ENCODE assay signal across 9 cellular contexts in the genomic region with DNA sequence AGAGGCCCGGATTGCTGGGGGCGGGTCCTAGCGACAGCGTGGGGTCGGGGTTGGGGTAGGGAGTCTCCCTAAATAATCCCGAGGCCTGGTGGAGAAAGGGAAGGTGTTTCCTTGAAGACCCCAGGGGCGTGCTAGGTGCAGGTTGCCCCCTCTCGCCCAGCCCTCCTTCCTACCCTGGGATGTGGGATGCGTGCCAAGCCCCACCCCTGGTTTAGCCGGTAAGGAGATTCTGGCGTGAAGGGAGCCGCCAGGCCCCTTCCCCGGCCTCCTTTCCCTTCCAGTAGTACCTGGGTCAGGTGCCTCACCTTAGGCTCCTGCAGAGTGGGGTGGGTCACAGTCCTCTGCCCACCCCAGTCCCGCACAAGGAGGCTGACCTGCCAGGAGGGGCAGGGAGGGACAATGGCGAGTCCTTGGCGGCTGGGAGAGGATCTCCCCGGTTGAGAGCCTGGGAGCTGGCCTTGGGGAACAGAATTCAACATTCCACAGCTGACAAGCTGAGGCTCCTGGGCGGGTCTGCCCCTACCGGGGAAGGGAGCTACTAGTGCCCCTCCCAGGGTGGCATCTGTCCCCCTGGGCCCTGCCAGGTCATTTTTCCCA. TPM values are rescaled to one million over a fixed set of nuclear protein-coding genes. Genes with fewer than 3 reads are reported as not detected.
DNase-seq lines count a peak whose midpoint lies in the region; ATAC-seq and TF ChIP-seq lines count a peak whose summit lies in the region.
"Had no signal": no experiment of that assay in that cellular context is flagged by ENCODE, and none has a peak within 500 bp of the region (broad histone marks: within the 10 kb centered on the region; RNA-seq: fewer than 3 reads in every experiment).

No MANE protein-coding gene starts in this region.

- H2AFZ ChIP-seq in neuronal stem cell (ENCODE audit: low read length): peak overlapping the region; percentile 96

- H2BK12ac ChIP-seq in neuronal stem cell (ENCODE audit: low read length): no peak overlapping the region

- ATAC-seq in HG02798 (IDR thresholded peaks at IDR 0.05; ENCODE audit: poor library complexity, unreplicated experiment): no peak

- no peak overlapping the region for H2BK120ac ChIP-seq in neuronal stem cell (ENCODE audit: low read depth, low read length)

- peak overlapping the region; percentile 96 for H3K18ac ChIP-seq in neuronal stem cell (ENCODE audit: low read length)

- H3K4ac ChIP-seq in neuronal stem cell (ENCODE audit: low read length): no peak overlapping the region

- no peak overlapping the region for H3K14ac ChIP-seq in neuronal stem cell (ENCODE audit: low read length)

- CTCF ChIA-PET in AG04450 (lab: Charles Lee): interaction anchor here (0.8 to 7.2 kb wide), 5 partner anchors 10 to 200 kb away, joined by 3 to 112 read pairs (median 6); no protein-coding TSS in a partner anchor

- H4K91ac ChIP-seq in neuronal stem cell (ENCODE audit: low read depth, low read length, poor library complexity): no peak overlapping the region

- peak overlapping the region; percentile 52 for H3K23ac ChIP-seq in neuronal stem cell (ENCODE audit: low read depth, low read length, poor library complexity)

- peaks cover 6% of the 10 kb centered on the region for H3K79me1 ChIP-seq in neuronal stem cell (ENCODE audit: low read depth, low read length)

- peak overlapping the region; percentile 100 for H3K4me2 ChIP-seq in neuronal stem cell (ENCODE audit: insufficient read depth, low read length, poor library complexity, severe bottlenecking)

- POLR2A ChIA-PET in AG04450 (lab: Yijun Ruan, JAX): interaction anchor here (2.0 kb wide), 1 partner anchor 13 kb away, joined by 7 read pairs; no protein-coding TSS in a partner anchor

- no peak overlapping the region for H4K8ac ChIP-seq in neuronal stem cell (ENCODE audit: low read depth, low read length)

- peak overlapping the region; percentile 86 for H2BK15ac ChIP-seq in neuronal stem cell (ENCODE audit: low read length)

- peak overlapping the region; percentile 11 for H3K27ac ChIP-seq in AG04450 (ENCODE audit: low read depth, low read length)
- H3K27ac ChIP-seq in WERI-Rb-1: peak overlapping the region; percentile 83
- H3K27ac ChIP-seq in neuronal stem cell (replicated peaks; ENCODE audit: low read length): no peak overlapping the region

- H3K4me3 ChIP-seq in AG04450 (ENCODE audit: low read depth, low read length) (peak overlapping the region; percentile 86), H7 (ENCODE audit: insufficient read depth, low read depth, low read length) (peak overlapping the region; percentile 75), WERI-Rb-1 (ENCODE audit: low read depth, low read length) (peak overlapping the region; percentile 65), fibroblast of villous mesenchyme (ENCODE audit: low read depth, low read length) (peak overlapping the region; percentile 87), neuronal stem cell (ENCODE audit: low read length in 2 of 2) (peak overlapping the region; percentile 75 to 85)

- peaks cover 4 to 19% of the 10 kb centered on the region in 2 donors for H3K4me1 ChIP-seq in neuronal stem cell (ENCODE audit: control insufficient read depth in 2 of 2, insufficient read depth in 1 of 2, low read depth in 1 of 2, low read length in 2 of 2)

- H2BK5ac ChIP-seq in neuronal stem cell (ENCODE audit: low read length): peak overlapping the region; percentile 85

- H3K36me3 ChIP-seq in H7 (replicated peaks; ENCODE audit: control insufficient read depth, insufficient read depth, low read length) (peaks cover 2% of the 10 kb centered on the region; the same call in 1 of the 2 replicates), WERI-Rb-1 (peaks cover 6% of the 10 kb centered on the region), neuronal stem cell (replicated peaks in 1 of 2; ENCODE audit: control insufficient read depth in 2 of 2, insufficient read depth in 2 of 2, low read length in 2 of 2) (peaks cover 0 to 7% of the 10 kb centered on the region in 2 donors)

- H3K27me3 ChIP-seq in AG04450 (ENCODE audit: control insufficient read depth, insufficient read depth, low read length) (no peaks in the 10 kb centered on the region), H7 (ENCODE audit: control insufficient read depth, insufficient read depth, low read length) (no peaks in the 10 kb centered on the region), WERI-Rb-1 (ENCODE audit: insufficient read depth, low read depth, severe bottlenecking) (no peaks in the 10 kb centered on the region), neuronal stem cell (ENCODE audit: control insufficient read depth in 3 of 3, insufficient read depth in 3 of 3, low read depth in 1 of 3, low read length in 3 of 3) (peaks cover 0 to 34% (median 4%) of the 10 kb centered on the region in 3 experiments)

- TF ChIP-seq CTCF in AG04450 (IDR thresholded peaks at IDR 0.05; ENCODE audit: low read depth, low read length): no peak
- TF ChIP-seq CTCF in WERI-Rb-1 (IDR thresholded peaks at IDR 0.05; ENCODE audit: low read depth, low read length): no peak
- no peak for TF ChIP-seq CTCF in fibroblast of villous mesenchyme (IDR thresholded peaks at IDR 0.05; ENCODE audit: insufficient read depth, low read depth, low read length)

- no peak for DNase-seq in AG04450 (ENCODE audit: low read depth, low spot score)
- peak; percentile 89 for DNase-seq in H7
- DNase-seq in WERI-Rb-1: peak; percentile 57
- DNase-seq in fibroblast of villous mesenchyme (ENCODE audit: low read depth): peak; percentile 31
- DNase-seq in neuronal stem cell (ENCODE audit: low spot score): no peak
- no peak for DNase-seq in T-helper 9 cell
- DNase-seq in GM19240 (ENCODE audit: insufficient read length, low spot score): no peak

- H2AK5ac ChIP-seq in neuronal stem cell (ENCODE audit: low read depth, low read length): peak overlapping the region; percentile 91

- H3K9ac ChIP-seq in neuronal stem cell (ENCODE audit: low read depth, low read length, poor library complexity): peak overlapping the region; percentile 83

- WGBS in neuronal stem cell (ENCODE audit: extremely low coverage in 2 of 2, insufficient read length in 2 of 2, insufficient replicate concordance in 1 of 2), 2 donors: no CpG with 5 or more reads among the region's 19 CpGs

- H3K9me3 ChIP-seq in AG04450 (ENCODE audit: control insufficient read depth, insufficient read depth, low read length) (no peaks in the 10 kb centered on the region; the same call in 1 of the 2 replicates), WERI-Rb-1 (ENCODE audit: severe bottlenecking) (no peaks in the 10 kb centered on the region), neuronal stem cell (replicated peaks in 1 of 2; ENCODE audit: control insufficient read depth in 2 of 2, insufficient read depth in 1 of 2, low read depth in 1 of 2, low read length in 2 of 2) (no peaks in the 10 kb centered on the region)

RNA-seq across cellular contexts. Expression of a gene that starts 0.7 kb away (rescaled TPM):
- 40.9 and 44.3 TPM in 2 replicates for polyA plus RNA-seq in AG04450 (2011; rRNA removed)
- 45.4 and 57.2 TPM in 2 replicates for polyA minus RNA-seq in AG04450 (2011; rRNA and poly(A)+ RNA removed)
- total RNA-seq in H7 (2014; rRNA removed; shearing (Covaris generic)): 39.8 and 50.7 TPM in 2 replicates
- 34.5 and 38.0 TPM in 2 replicates for total RNA-seq in fibroblast of villous mesenchyme
- 24.8 TPM for polyA plus RNA-seq in neuronal stem cell (2013, experiment 1 of 2)
- 23.4 TPM for polyA plus RNA-seq in neuronal stem cell (2013, experiment 2 of 2)

RNA-seq across cellular contexts. Expression of a gene that starts 17.5 kb away (rescaled TPM):
- not detected in 2 replicates for polyA plus RNA-seq in AG04450 (2011; rRNA removed)
- not detected in 2 replicates for polyA minus RNA-seq in AG04450 (2011; rRNA and poly(A)+ RNA removed)
- total RNA-seq in H7 (2014; rRNA removed; shearing (Covaris generic)): 0.33 and 0.97 TPM in 2 replicates
- total RNA-seq in fibroblast of villous mesenchyme: not detected in 2 replicates
- 0.01 TPM for polyA plus RNA-seq in neuronal stem cell (2013, experiment 1 of 2)
- 0.03 TPM for polyA plus RNA-seq in neuronal stem cell (2013, experiment 2 of 2)
- total RNA-seq: pulmonary artery endothelial cell had no signal

RNA-seq across cellular contexts. Expression of a gene that starts 17.6 kb away (rescaled TPM):
- polyA plus RNA-seq in AG04450 (2011; rRNA removed): 0.17 and 0.20 TPM in 2 replicates
- 0.18 TPM in 1 of 2 replicates, not detected in the other for polyA minus RNA-seq in AG04450 (2011; rRNA and poly(A)+ RNA removed)
- 4.7 and 7.2 TPM in 2 replicates for total RNA-seq in H7 (2014; rRNA removed; shearing (Covaris generic))
- total RNA-seq in fibroblast of villous mesenchyme: not detected in 2 replicates
- polyA plus RNA-seq in neuronal stem cell (2013, experiment 1 of 2): 0.26 TPM
- 0.39 TPM for polyA plus RNA-seq in neuronal stem cell (2013, experiment 2 of 2)

RNA-seq across cellular contexts. Expression of a gene that starts 38.0 kb away (rescaled TPM):
- 4.0 and 5.1 TPM in 2 replicates for polyA plus RNA-seq in AG04450 (2011; rRNA removed)
- 4.7 and 4.8 TPM in 2 replicates for polyA minus RNA-seq in AG04450 (2011; rRNA and poly(A)+ RNA removed)
- total RNA-seq in H7 (2014; rRNA removed; shearing (Covaris generic)): 6.6 and 14.2 TPM in 2 replicates
- total RNA-seq in fibroblast of villous mesenchyme: 2.6 and 3.5 TPM in 2 replicates
- polyA plus RNA-seq in neuronal stem cell (2013, experiment 1 of 2): 2.5 TPM
- polyA plus RNA-seq in neuronal stem cell (2013, experiment 2 of 2): 2.3 TPM

Comparison
In these comparisons a context has a peak if more than half of its experiments do, and no peak if none do; other contexts are left out.
1. DNase-seq: peak in H7 (single experiment), WERI-Rb-1 (single experiment) and fibroblast of villous mesenchyme (single experiment); none in AG04450 (single experiment), neuronal stem cell (single experiment), T-helper 9 cell (single experiment) and GM19240 (single experiment).
2. Peak in every context shown above with its lines, with median percentiles within 50 percentile points of each other: H3K4me3 ChIP-seq.